In the genomic region with DNA sequence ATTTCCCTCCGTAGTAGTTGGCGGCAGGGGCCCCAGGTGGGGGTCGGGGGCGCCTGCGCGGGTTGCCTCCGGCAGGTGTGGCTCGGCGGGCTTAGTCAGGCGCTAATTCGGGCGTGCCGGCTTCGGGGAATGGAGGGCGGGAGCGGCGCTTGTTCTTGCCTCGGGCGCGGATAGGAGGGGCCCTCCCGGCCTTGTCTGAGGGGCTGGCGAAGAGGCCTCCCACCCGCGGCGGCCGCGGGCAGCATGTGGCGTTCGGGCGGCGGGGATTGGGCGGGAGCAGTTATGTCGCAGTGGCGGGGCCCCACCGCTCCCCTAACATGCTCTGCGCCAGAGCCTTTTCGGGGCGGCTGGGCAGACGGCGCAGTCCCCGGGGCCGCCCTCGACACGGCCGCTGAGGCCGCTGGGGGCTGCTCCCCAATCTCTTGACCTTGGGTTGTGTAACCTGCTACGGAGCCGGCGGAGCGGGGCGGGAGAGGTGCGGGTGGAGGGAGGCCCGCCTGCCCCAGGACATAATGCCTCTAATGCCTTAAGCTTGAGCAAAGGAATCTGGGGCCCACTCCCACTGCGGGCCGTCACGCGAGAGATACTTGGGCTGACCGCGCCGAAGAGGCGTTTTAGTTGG, we compare ENCODE assay signal across 8 cellular contexts. TPM values are rescaled to one million over a fixed set of nuclear protein-coding genes. Genes with fewer than 3 reads are reported as not detected.
A peak's percentile ranks its signal among the peaks of the same experiment; 100 is the strongest.
DNase-seq lines count a peak whose midpoint lies in the region; ATAC-seq, FAIRE-seq and TF ChIP-seq lines count a peak whose summit lies in the region.

No MANE protein-coding gene starts in this region.

- H3K79me2 ChIP-seq in ACC112 (ENCODE audit: control insufficient read depth, insufficient read depth, low read length, unreplicated experiment): peaks cover 59% of the 10 kb centered on the region

- H3K27ac ChIP-seq in ACC112 (ENCODE audit: low read depth, low read length): peak overlapping the region; percentile 64

- FAIRE-seq in bronchial epithelial cell (lab: Jason Lieb, UNC): no peak

- H3K4me3 ChIP-seq in ACC112 (ENCODE audit: low read depth, low read length): peak overlapping the region; percentile 98
- H3K4me3 ChIP-seq in Jurkat, Clone E6-1 (ENCODE audit: low read length): peak overlapping the region; percentile 87
- peak overlapping the region; percentile 96 for H3K4me3 ChIP-seq in WI38 (ENCODE audit: low read depth, low read length)
- peak overlapping the region; percentile 89 for H3K4me3 ChIP-seq in bronchial epithelial cell (ENCODE audit: low read depth, low read length)
- peak overlapping the region; percentile 95 for H3K4me3 ChIP-seq in kidney epithelial cell (ENCODE audit: low read depth, low read length)

- peak; percentile 6 for ATAC-seq in GM19452 (IDR thresholded peaks at IDR 0.05; ENCODE audit: unreplicated experiment)

- H3K36me3 ChIP-seq in ACC112 (ENCODE audit: insufficient read depth, low read length) (0 out of 2 replicates have a peak, but pooled peaks cover 3% of the 10 kb centered on the region), bronchial epithelial cell (ENCODE audit: control insufficient read depth, insufficient read depth, low read length) (no peaks in the 10 kb centered on the region), kidney epithelial cell (ENCODE audit: control insufficient read depth, insufficient read depth, low read length) (no peaks in the 10 kb centered on the region)

- peak overlapping the region; percentile 61 for H2AFZ ChIP-seq in ACC112 (ENCODE audit: low read length, unreplicated experiment)

- no peak for TF ChIP-seq CTCF in WI38 (IDR thresholded peaks at IDR 0.05; ENCODE audit: low read depth, low read length)
- no peak for TF ChIP-seq CTCF in bronchial epithelial cell (IDR thresholded peaks at IDR 0.05; ENCODE audit: insufficient read depth, low read length, severe bottlenecking)
- no peak for TF ChIP-seq CTCF in kidney epithelial cell (IDR thresholded peaks at IDR 0.05; ENCODE audit: insufficient read depth, low read length, poor library complexity, severe bottlenecking)

- no peak for DNase-seq in Jurkat, Clone E6-1 (ENCODE audit: low read depth, low spot score)
- no peak for DNase-seq in bronchial epithelial cell (ENCODE audit: low read depth)
- DNase-seq in kidney epithelial cell (ENCODE audit: low read depth): no peak
- peak; percentile 69 for DNase-seq in stimulated activated CD4-positive, alpha-beta T cell treated with anti-CD3 and anti-CD28 coated beads, Interleukin-15, amount 100 ng/mL, for 24 hours
- DNase-seq in NCI-H2107 (lab: John Stamatoyannopoulos, UW): no peak

- H3K4me1 ChIP-seq in ACC112 (ENCODE audit: control insufficient read depth, insufficient read depth, low read length, unreplicated experiment): peaks cover 33% of the 10 kb centered on the region

- H3K27me3 ChIP-seq in ACC112 (ENCODE audit: insufficient read depth, low read length): no peaks in the 10 kb centered on the region
- H3K27me3 ChIP-seq in bronchial epithelial cell (ENCODE audit: control insufficient read depth, insufficient read depth, low read length): no peaks in the 10 kb centered on the region
- no peaks in the 10 kb centered on the region for H3K27me3 ChIP-seq in kidney epithelial cell (ENCODE audit: control insufficient read depth, insufficient read depth, low read length)

RNA-seq across cellular contexts. Expression of a gene that starts 1.1 kb away (rescaled TPM):
- 95.7 TPM for polyA plus RNA-seq in Jurkat, Clone E6-1 (2012; ENCODE audit: insufficient read depth, insufficient read length)
- total RNA-seq in bronchial epithelial cell (170 and 171 TPM in 2 replicates), kidney epithelial cell (90.1 and 93.6 TPM in 2 replicates)
